Comparison of ENCODE assay signal across 2 cellular contexts in genomic region chr11:2919188-2919587, GRCh38.
A peak's percentile ranks its signal among the peaks of the same experiment; 100 is the strongest.
TF ChIP-seq lines count a peak whose summit lies in the region.

No MANE protein-coding gene starts in this region.

TF ChIP-seq in HepG2, 621 proteins besides CTCF, POLR2A, EP300 and RAD21:
- TF ChIP-seq ZNF18 (CRISPR knock-in tag; IDR thresholded peaks at IDR 0.05; ENCODE audit: insufficient replicate concordance) (no peak), HCFC1 (IDR thresholded peaks at IDR 0.05; ENCODE audit: low read depth, low read length) (no peak), AGO2 (optimal IDR thresholded peaks at IDR 0.05; ENCODE audit: low read depth, low read length) (peak; percentile 52), RBM39 (IDR thresholded peaks at IDR 0.05; ENCODE audit: low read depth, low read length, poor library complexity, severe bottlenecking) (no peak), ZNF878 (CRISPR knock-in tag; IDR thresholded peaks at IDR 0.05) (no peak), ELF4 (CRISPR knock-in tag; IDR thresholded peaks at IDR 0.05; ENCODE audit: borderline replicate concordance) (no peak), ZNF577 (CRISPR knock-in tag; IDR thresholded peaks at IDR 0.05; ENCODE audit: borderline replicate concordance, low read depth) (no peak)

TF ChIP-seq in HCT116, 20 proteins besides CTCF, POLR2A, EP300 and RAD21:
- no peak for TF ChIP-seq FOSL1 (IDR thresholded peaks at IDR 0.05; ENCODE audit: low read depth)
- no peak for TF ChIP-seq POLR2AphosphoS5 (IDR thresholded peaks at IDR 0.05; ENCODE audit: low read depth, low read length)
- TF ChIP-seq MAX (IDR thresholded peaks at IDR 0.05), result no peak
- TF ChIP-seq ZNF274 (IDR thresholded peaks at IDR 0.05; ENCODE audit: low read depth, low read length), result no peak
- TF ChIP-seq TCF7L2 (IDR thresholded peaks at IDR 0.05; ENCODE audit: borderline replicate concordance, extremely low read depth, insufficient read depth, insufficient read length), result no peak
- no peak for TF ChIP-seq ATF3 (IDR thresholded peaks at IDR 0.05)
- no peak for TF ChIP-seq ZFX (IDR thresholded peaks at IDR 0.05)
- no peak for TF ChIP-seq EZH2 (IDR thresholded peaks at IDR 0.05)
- TF ChIP-seq JUND (IDR thresholded peaks at IDR 0.05), result no peak
- no peak for TF ChIP-seq YY1 (IDR thresholded peaks at IDR 0.05; ENCODE audit: extremely low read depth, insufficient replicate concordance, low read depth, low read length)
- no peak for TF ChIP-seq REST (IDR thresholded peaks at IDR 0.05; ENCODE audit: low read depth)
- no peak for TF ChIP-seq EZH2phosphoT487 (IDR thresholded peaks at IDR 0.05; ENCODE audit: borderline replicate concordance)
- no peak for TF ChIP-seq SP1 (IDR thresholded peaks at IDR 0.05; ENCODE audit: low read depth)
- TF ChIP-seq ELF1 (IDR thresholded peaks at IDR 0.05; ENCODE audit: borderline replicate concordance, low read depth), result no peak
- no peak for TF ChIP-seq SIN3A (IDR thresholded peaks at IDR 0.05; ENCODE audit: low read depth)
- TF ChIP-seq CEBPB (IDR thresholded peaks at IDR 0.05; ENCODE audit: low read depth), result no peak
